In the genomic region with DNA sequence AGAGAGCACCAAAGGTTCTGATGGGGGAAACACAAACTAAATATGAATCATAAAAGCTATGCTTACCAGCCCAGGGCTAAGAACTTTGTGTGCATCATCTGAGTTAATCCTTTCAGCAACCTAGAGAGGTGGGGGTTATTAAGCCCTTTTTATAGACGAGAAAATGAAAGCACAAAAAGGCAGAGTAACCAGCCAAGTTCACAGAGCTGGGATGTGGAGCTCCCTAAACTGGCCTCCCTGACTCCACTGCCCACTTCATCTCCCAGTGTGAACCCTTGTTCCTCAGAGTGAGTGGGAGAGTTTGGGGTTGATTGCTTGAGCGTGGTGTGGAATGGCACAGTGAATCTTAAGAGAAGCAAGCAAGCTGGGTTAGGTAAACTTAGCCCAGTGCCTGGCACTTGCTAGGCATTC, we compare ENCODE assay signal across 8 cellular contexts. TPM values are rescaled to one million over a fixed set of nuclear protein-coding genes. Genes with fewer than 3 reads are reported as not detected.
DNase-seq lines count a peak whose midpoint lies in the region; ATAC-seq and TF ChIP-seq lines count a peak whose summit lies in the region.

No MANE protein-coding gene starts in this region.

- H3K36me3 Mint-ChIP-seq in activated CD8-positive, alpha-beta T cell treated with anti-CD3 and anti-CD28 coated beads for 36 hours (ENCODE audit: low read depth) = no peaks in the 10 kb centered on the region
- no peaks in the 10 kb centered on the region for H3K36me3 Mint-ChIP-seq in activated CD8-positive, alpha-beta T cell treated with anti-CD3 and anti-CD28 coated beads, Interleukin-2, amount 10 ng/mL, durations not matched to agents 7 days and 5 days (ENCODE audit: low read depth)

- H3K27ac ChIP-seq in SJCRH30 (peak overlapping the region; percentile 65), suprapubic skin (peak overlapping the region; percentile 52)

- CTCF ChIA-PET in activated CD8-positive, alpha-beta T cell treated with anti-CD3 and anti-CD28 coated beads for 36 hours (lab: Charles Lee) = interaction anchor here (0.5 to 2.1 kb wide), 5 partner anchors 11 to 389 kb away, joined by 3 to 5 read pairs (median 4); a partner anchor contains a TSS
- CTCF ChIA-PET in activated CD8-positive, alpha-beta T cell treated with anti-CD3 and anti-CD28 coated beads, Interleukin-2, amount 10 ng/mL, durations not matched to agents 7 days and 5 days (lab: Charles Lee) = interaction anchor here (1.3 to 1.7 kb wide), 3 partner anchors 10 to 152 kb away, joined by 4 to 7 read pairs (median 4); a partner anchor contains a TSS

- POLR2A ChIA-PET in activated CD8-positive, alpha-beta T cell treated with anti-CD3 and anti-CD28 coated beads for 36 hours (lab: Charles Lee) = interaction anchor here (0.5 to 0.7 kb wide), 2 partner anchors 68 to 1431 kb away, joined by 3 read pairs; no protein-coding TSS in a partner anchor
- POLR2A ChIA-PET in activated CD8-positive, alpha-beta T cell treated with anti-CD3 and anti-CD28 coated beads, Interleukin-2, amount 10 ng/mL, durations not matched to agents 7 days and 5 days (lab: Charles Lee) = interaction anchor here (1.3 kb wide), 1 partner anchor 17 kb away, joined by 3 read pairs; no protein-coding TSS in a partner anchor

- no peaks in the 10 kb centered on the region for H3K27me3 ChIP-seq in SJCRH30
- H3K27me3 ChIP-seq in suprapubic skin = no peaks in the 10 kb centered on the region

- peaks cover 44% of the 10 kb centered on the region for H3K4me1 ChIP-seq in SJCRH30
- H3K4me1 ChIP-seq in suprapubic skin = peaks cover 40% of the 10 kb centered on the region

- H3K36me3 ChIP-seq in SJCRH30 (no peaks in the 10 kb centered on the region), suprapubic skin (no peaks in the 10 kb centered on the region)

- H3K9me3 Mint-ChIP-seq in activated CD8-positive, alpha-beta T cell treated with anti-CD3 and anti-CD28 coated beads for 36 hours = no peaks in the 10 kb centered on the region
- H3K9me3 Mint-ChIP-seq in activated CD8-positive, alpha-beta T cell treated with anti-CD3 and anti-CD28 coated beads, Interleukin-2, amount 10 ng/mL, durations not matched to agents 7 days and 5 days (ENCODE audit: insufficient read depth) = no peaks in the 10 kb centered on the region

- intact Hi-C loops in activated CD8-positive, alpha-beta T cell treated with anti-CD3 and anti-CD28 coated beads for 36 hours (cut with micrococcal nuclease) = no loop called here

- H3K27ac Mint-ChIP-seq in activated CD8-positive, alpha-beta T cell treated with anti-CD3 and anti-CD28 coated beads for 36 hours = peak overlapping the region; percentile 44
- no peak overlapping the region for H3K27ac Mint-ChIP-seq in activated CD8-positive, alpha-beta T cell treated with anti-CD3 and anti-CD28 coated beads, Interleukin-2, amount 10 ng/mL, durations not matched to agents 7 days and 5 days

- no peak for TF ChIP-seq CTCF in activated CD8-positive, alpha-beta T cell treated with anti-CD3 and anti-CD28 coated beads for 36 hours (IDR thresholded peaks at IDR 0.05)
- TF ChIP-seq CTCF in fibroblast of villous mesenchyme (IDR thresholded peaks at IDR 0.05; ENCODE audit: insufficient read depth, low read depth, low read length) (no peak), suprapubic skin (IDR thresholded peaks at IDR 0.05) (no peak), GM10266 (IDR thresholded peaks at IDR 0.05; ENCODE audit: control insufficient read depth, insufficient read depth, low read depth, missing control alignments) (no peak)

- H3K4me3 Mint-ChIP-seq in activated CD8-positive, alpha-beta T cell treated with anti-CD3 and anti-CD28 coated beads for 36 hours = no peak overlapping the region
- H3K4me3 Mint-ChIP-seq in activated CD8-positive, alpha-beta T cell treated with anti-CD3 and anti-CD28 coated beads, Interleukin-2, amount 10 ng/mL, durations not matched to agents 7 days and 5 days = no peak overlapping the region

- ATAC-seq in activated CD8-positive, alpha-beta T cell treated with anti-CD3 and anti-CD28 coated beads for 36 hours = no peak
- ATAC-seq in activated CD8-positive, alpha-beta T cell treated with anti-CD3 and anti-CD28 coated beads, Interleukin-2, amount 10 ng/mL, durations not matched to agents 7 days and 5 days = no peak
- no peak for ATAC-seq in GM18502 (IDR thresholded peaks at IDR 0.05; ENCODE audit: poor library complexity, unreplicated experiment)

- H3K4me1 Mint-ChIP-seq in activated CD8-positive, alpha-beta T cell treated with anti-CD3 and anti-CD28 coated beads for 36 hours (ENCODE audit: low read depth) = peaks cover 19% of the 10 kb centered on the region
- H3K4me1 Mint-ChIP-seq in activated CD8-positive, alpha-beta T cell treated with anti-CD3 and anti-CD28 coated beads, Interleukin-2, amount 10 ng/mL, durations not matched to agents 7 days and 5 days (ENCODE audit: low read depth) = peaks cover 16% of the 10 kb centered on the region

- H3K4me3 ChIP-seq in SJCRH30 = peak overlapping the region; percentile 5
- no peak overlapping the region for H3K4me3 ChIP-seq in fibroblast of villous mesenchyme (ENCODE audit: low read depth, low read length)
- no peak overlapping the region for H3K4me3 ChIP-seq in suprapubic skin

- H3K27me3 Mint-ChIP-seq in activated CD8-positive, alpha-beta T cell treated with anti-CD3 and anti-CD28 coated beads for 36 hours = peaks cover 8% of the 10 kb centered on the region
- H3K27me3 Mint-ChIP-seq in activated CD8-positive, alpha-beta T cell treated with anti-CD3 and anti-CD28 coated beads, Interleukin-2, amount 10 ng/mL, durations not matched to agents 7 days and 5 days (ENCODE audit: low read depth) = peaks cover 10% of the 10 kb centered on the region

- 23% methylated on average over 2 of the region's 2 CpGs for WGBS in suprapubic skin

- no peaks in the 10 kb centered on the region for H3K9me3 ChIP-seq in SJCRH30 (replicated peaks)
- H3K9me3 ChIP-seq in suprapubic skin = no peaks in the 10 kb centered on the region

- TF ChIP-seq POLR2A in suprapubic skin (IDR thresholded peaks at IDR 0.05) = no peak

- no peak for TF ChIP-seq EP300 in suprapubic skin (IDR thresholded peaks at IDR 0.05)

- DNase-seq in activated CD8-positive, alpha-beta T cell treated with anti-CD3 and anti-CD28 coated beads for 36 hours = no peak
- DNase-seq in activated CD8-positive, alpha-beta T cell treated with anti-CD3 and anti-CD28 coated beads, Interleukin-2, amount 10 ng/mL, durations not matched to agents 7 days and 5 days = no peak
- DNase-seq in SJCRH30 (no peak), fibroblast of villous mesenchyme (ENCODE audit: low read depth) (peak; percentile 65), suprapubic skin (ENCODE audit: low spot score in 2 of 2) (no peak), GM10266 (ENCODE audit: extremely low spot score) (no peak), NCI-H187 (lab: John Stamatoyannopoulos, UW) (no peak)

RNA-seq across cellular contexts. Expression of a gene that starts 10.8 kb away (rescaled TPM):
- under 1 TPM; 0.51 to 0.70 TPM for total RNA-seq in activated CD8-positive, alpha-beta T cell treated with anti-CD3 and anti-CD28 coated beads for 36 hours
- total RNA-seq in activated CD8-positive, alpha-beta T cell treated with anti-CD3 and anti-CD28 coated beads, Interleukin-2, amount 10 ng/mL, durations not matched to agents 7 days and 5 days = under 1 TPM; 0.44 to 0.79 TPM
- 30.0 and 30.8 TPM in 2 replicates for total RNA-seq in SJCRH30 (2014; rRNA removed; shearing (Covaris generic))
- total RNA-seq in fibroblast of villous mesenchyme (32.0 and 36.4 TPM in 2 replicates), suprapubic skin (10 to 100 TPM; 15.9 to 49.6 (median 30.8) TPM)

Comparison
In these comparisons a context has a peak if more than half of its experiments do, and no peak if none do; other contexts are left out.
1. RNA of a gene that starts 10.8 kb away (total RNA-seq): 15.9 to 49.6 TPM in suprapubic skin, 32.0 to 36.4 TPM in fibroblast of villous mesenchyme and 30.0 to 30.8 TPM in SJCRH30; 0.44 to 0.79 TPM in activated CD8-positive, alpha-beta T cell treated with anti-CD3 and anti-CD28 coated beads, Interleukin-2, amount 10 ng/mL, durations not matched to agents 7 days and 5 days and 0.51 to 0.70 TPM in activated CD8-positive, alpha-beta T cell treated with anti-CD3 and anti-CD28 coated beads for 36 hours; every median in the first group is over 4 times any median in the second.